Comparison of ENCODE assay signal across 17 cellular contexts in the genomic region with DNA sequence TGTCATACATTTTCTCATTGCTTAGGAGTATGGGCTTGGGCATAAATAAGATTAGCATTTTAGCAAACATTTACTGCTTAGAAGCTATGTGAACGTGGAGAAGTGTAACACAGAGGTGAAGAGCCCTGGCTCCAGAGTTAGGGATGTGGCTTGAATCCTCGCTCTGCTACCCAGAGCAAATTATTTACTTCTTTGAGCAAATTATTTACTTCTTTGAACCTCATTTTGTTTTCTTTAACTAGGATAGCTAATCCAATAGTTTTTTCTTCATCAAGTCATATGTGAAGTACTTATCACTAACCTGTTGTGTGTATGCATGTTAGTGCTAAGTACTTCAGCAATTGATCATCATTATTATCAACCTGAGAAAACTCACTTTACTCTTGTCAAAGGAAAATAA.
"Had no signal": no experiment of that assay in that cellular context is flagged by ENCODE, and none has a peak within 500 bp of the region (broad histone marks: within the 10 kb centered on the region; RNA-seq: fewer than 3 reads in every experiment).

No MANE protein-coding gene starts in this region.

- FAIRE-seq: colon had no signal

- H3K36me3 ChIP-seq: esophagus muscularis mucosa, lower lobe of right lung, sigmoid colon, upper lobe of left lung had no signal

- H3K27ac ChIP-seq: esophagus muscularis mucosa, lower lobe of right lung, psoas muscle, sigmoid colon, upper lobe of left lung had no signal

- ATAC-seq: activated CD8-positive, alpha-beta T cell treated with anti-CD3 and anti-CD28 coated beads for 36 hours; activated naive CD4-positive, alpha-beta T cell treated with anti-CD3 and anti-CD28 coated beads, Interleukin-2, amount 50 U/mL, for 72 hours; activated T-cell treated with anti-CD3 and anti-CD28 coated beads, Interleukin-2, amount 50 U/mL, for 72 hours; left cardiac atrium; lower lobe of right lung; psoas muscle; stimulated activated naive CD8-positive, alpha-beta T cell treated with anti-CD3 and anti-CD28 coated beads, Interleukin-15, amount 100 ng/mL, for 72 hours had no signal

- H3K4me1 ChIP-seq: esophagus muscularis mucosa, lower lobe of right lung, psoas muscle, sigmoid colon, upper lobe of left lung had no signal

- H3K4me3 ChIP-seq: esophagus muscularis mucosa, lower lobe of right lung, psoas muscle, sigmoid colon, upper lobe of left lung had no signal

- H3K27me3 ChIP-seq: upper lobe of left lung had no signal

- H3K9me3 ChIP-seq: esophagus muscularis mucosa, lower lobe of right lung, psoas muscle, sigmoid colon, upper lobe of left lung had no signal

- DNase-seq: activated CD4-positive, alpha-beta T cell treated with anti-CD3 and anti-CD28 coated beads for 4 hours; activated CD8-positive, alpha-beta T cell treated with anti-CD3 and anti-CD28 coated beads for 36 hours; activated gamma-delta T cell; activated T-cell treated with anti-CD3 and anti-CD28 coated beads, Interleukin-2, amount 50 U/mL, for 72 hours; caudate nucleus; hypothalamus; left cardiac atrium; lower lobe of right lung; midbrain; psoas muscle; sigmoid colon; stimulated activated CD4-positive, alpha-beta T cell treated with anti-CD3 and anti-CD28 coated beads, Interleukin-1b, Interleukin-23, amount 100 ng/mL, for 48 hours; stimulated activated naive CD8-positive, alpha-beta T cell treated with anti-CD3 and anti-CD28 coated beads, Interleukin-15, amount 100 ng/mL, for 72 hours; upper lobe of left lung had no signal
